In the genomic region with DNA sequence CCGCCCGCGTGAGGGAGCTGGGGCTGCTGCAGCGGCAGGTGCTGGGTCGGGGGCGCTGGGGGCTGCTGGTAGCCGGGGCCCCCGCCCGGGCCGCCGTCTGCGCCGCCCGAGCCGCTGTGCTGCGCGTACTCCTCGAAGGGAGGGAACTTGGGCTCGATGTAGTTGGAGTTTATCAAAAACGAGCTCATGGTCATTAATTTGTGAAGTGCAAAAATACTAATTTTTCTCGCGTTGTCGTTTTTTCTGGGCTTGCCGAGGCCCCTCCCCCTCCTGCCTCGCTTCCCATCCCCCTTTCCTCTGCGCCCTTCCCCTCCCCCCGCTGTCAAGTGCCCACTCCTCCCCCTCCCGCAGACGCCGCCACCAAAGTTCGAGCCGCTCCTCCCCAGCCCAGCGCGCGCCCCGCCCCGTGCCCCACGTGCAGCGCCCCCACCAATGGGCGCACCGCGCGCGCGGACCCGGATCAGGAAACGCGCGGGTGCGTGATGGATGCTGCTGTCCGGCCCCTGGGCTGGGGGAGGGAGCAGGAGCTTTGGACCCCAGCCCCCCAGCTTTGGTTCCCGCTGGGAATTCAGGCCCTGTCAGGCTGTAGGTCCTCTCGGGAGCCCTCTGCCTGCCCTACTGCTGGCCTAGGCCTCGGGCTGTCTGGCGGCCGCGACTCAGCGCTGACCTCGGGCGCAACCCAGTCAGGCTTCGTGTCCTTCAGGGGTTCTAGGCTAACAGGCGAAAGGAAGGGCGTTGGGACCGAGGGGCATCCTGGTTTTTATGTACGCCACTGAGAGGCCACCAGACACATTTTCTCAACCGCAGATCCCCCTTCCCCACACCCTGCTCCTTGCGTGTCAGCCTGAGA, we compare ENCODE assay signal across 8 cellular contexts. TPM values are rescaled to one million over a fixed set of nuclear protein-coding genes. Genes with fewer than 3 reads are reported as not detected.
DNase-seq lines count a peak whose midpoint lies in the region; ATAC-seq and TF ChIP-seq lines count a peak whose summit lies in the region.

A gene (minus strand): TSS at position 218 of the 850 bp plus-strand sequence. CDS start 24 bp downstream, at position 194.

- H3K9me3 ChIP-seq in lung (ENCODE audit: control insufficient read depth in 2 of 2, insufficient read depth in 1 of 2, low read length in 1 of 2): no peaks in the 10 kb centered on the region

- ATAC-seq in lung (ENCODE audit: insufficient read depth, low FRiP score): peak; percentile 95

- WGBS in lung, 2 donors: 14 to 22% methylated on average over 63 to 67 of the region's 67 CpGs

- peak within 1 kb of the TSS in 1 of 2 donors; percentile 95 for H3K27ac ChIP-seq in lung (ENCODE audit: low read depth in 1 of 2, low read length in 1 of 2)

- no peaks in the 10 kb centered on the region for H3K36me3 ChIP-seq in lung (ENCODE audit: control insufficient read depth in 2 of 2, insufficient read depth in 2 of 2, low read length in 2 of 2)

- no peak for TF ChIP-seq CTCF in lung (IDR thresholded peaks at IDR 0.05; ENCODE audit: control extremely low read depth, extremely low read depth)

- H3K4me1 ChIP-seq in lung (ENCODE audit: control insufficient read depth in 2 of 2, insufficient read depth in 2 of 2, low read length in 2 of 2): peaks cover 4 to 7% of the 10 kb centered on the region in 2 donors

- no peaks in the 10 kb centered on the region for H3K27me3 ChIP-seq in lung (ENCODE audit: control insufficient read depth, insufficient read depth)

- peak within 1 kb of the TSS; percentile 78 for H3K4me3 ChIP-seq in lung

- DNase-seq in EL (peak; percentile 90), MV-4-11 (lab: John Stamatoyannopoulos, UW) (peak; percentile 56), cortex of kidney (lab: John Stamatoyannopoulos, UW) (peak; percentile 47), lung (ENCODE audit: low spot score) (peak; percentile 77), NCI-H446 treated with DMSO at 0.1 percent for 48 hours (lab: John Stamatoyannopoulos, UW) (no peak), SK-N-DZ (ENCODE audit: low spot score) (no peak)
- DNase-seq in activated CD4-positive, alpha-beta T cell treated with anti-CD3 and anti-CD28 coated beads for 4 hours: peak; percentile 73 to 80
- DNase-seq in stimulated activated CD4-positive, alpha-beta T cell treated with anti-CD3 and anti-CD28 coated beads, TNF-alpha, amount 100 ng/mL, for 4 hours (ENCODE audit: low read depth in 3 of 3): peak; percentile 46 to 65 (median 50)

RNA-seq across cellular contexts. Expression of the gene that starts here (rescaled TPM):
- 1 to 10 TPM; 2.7 to 4.4 TPM for total RNA-seq in lung
- 1 to 10 TPM; 3.8 to 6.0 TPM for polyA plus RNA-seq in lung
- not detected in 2 replicates for polyA plus RNA-seq in SK-N-DZ (2014; cell fraction: cytosol; rRNA removed)
- not detected in 2 replicates for polyA plus RNA-seq in SK-N-DZ (2014; cell fraction: nucleus; rRNA removed)

Comparison
In these comparisons a context has a peak if more than half of its experiments do, and no peak if none do; other contexts are left out.
1. DNase-seq: peak in EL (single experiment), MV-4-11 (single experiment), activated CD4-positive, alpha-beta T cell treated with anti-CD3 and anti-CD28 coated beads for 4 hours (2 of 2), cortex of kidney (single experiment), lung (single experiment) and stimulated activated CD4-positive, alpha-beta T cell treated with anti-CD3 and anti-CD28 coated beads, TNF-alpha, amount 100 ng/mL, for 4 hours (3 of 3); none in NCI-H446 treated with DMSO at 0.1 percent for 48 hours (single experiment) and SK-N-DZ (single experiment).